16 cellular contexts compared by ENCODE assay signal in the genomic region with DNA sequence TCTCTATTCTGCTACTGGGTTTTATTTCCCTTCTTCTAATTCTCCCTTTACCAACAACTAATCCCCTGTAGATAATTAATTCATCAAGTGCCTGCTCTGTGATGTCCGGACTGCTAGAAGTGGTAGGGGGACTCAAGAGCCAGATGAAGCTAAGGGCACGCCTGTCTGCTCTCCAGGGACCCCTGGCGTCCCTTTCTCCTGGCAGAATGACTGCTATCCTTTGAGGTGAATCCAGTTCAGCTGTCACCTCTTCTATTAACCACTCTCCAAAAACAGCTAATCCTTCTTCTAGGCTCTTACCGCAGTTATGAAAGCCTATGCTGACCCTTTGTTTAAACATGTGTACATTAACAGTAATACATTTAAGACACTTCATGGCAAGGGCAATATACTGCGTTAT. TPM values are rescaled to one million over a fixed set of nuclear protein-coding genes. Genes with fewer than 3 reads are reported as not detected.
DNase-seq lines count a peak whose midpoint lies in the region; ATAC-seq, FAIRE-seq and TF ChIP-seq lines count a peak whose summit lies in the region.
"Had no signal": no experiment of that assay in that cellular context is flagged by ENCODE, and none has a peak within 500 bp of the region (broad histone marks: within the 10 kb centered on the region; RNA-seq: fewer than 3 reads in every experiment).

No MANE protein-coding gene starts in this region.

- peak in 1 of 2 experiments; percentile 9; a peak in 1 of 6 replicates for ATAC-seq in A549
- ATAC-seq in HCT116 = no peak

- no peaks in the 10 kb centered on the region for H3K36me3 ChIP-seq in HCT116 (ENCODE audit: control insufficient read depth in 1 of 2, insufficient read depth in 2 of 2, low read length in 2 of 2)
- H3K36me3 ChIP-seq: neutrophil, upper lobe of right lung had no signal

- no TSS peak for BruUV-seq in HCT116 (replicated peaks; lab: Mats Ljungman, UMichigan)

- no peak for TF ChIP-seq CTCF in A549 (IDR thresholded peaks at IDR 0.05)
- no peak for TF ChIP-seq CTCF in HCT116 (IDR thresholded peaks at IDR 0.05 in 2 of 3, conservative IDR thresholded peaks at IDR 0.05 in 1 of 3; ENCODE audit: borderline replicate concordance in 1 of 3, insufficient read depth in 1 of 3, low read depth in 2 of 3, low read length in 2 of 3)
- no peak for TF ChIP-seq CTCF in GM10266 (IDR thresholded peaks at IDR 0.05; ENCODE audit: control insufficient read depth, insufficient read depth, low read depth, missing control alignments)
- no peak for TF ChIP-seq CTCF in CD14-positive monocyte (IDR thresholded peaks at IDR 0.05)

- no peak for TF ChIP-seq POLR2A in A549 (IDR thresholded peaks at IDR 0.05; ENCODE audit: low read length)
- TF ChIP-seq POLR2A in HCT116 (IDR thresholded peaks at IDR 0.05; ENCODE audit: borderline replicate concordance, extremely low read depth, insufficient read depth, insufficient read length) = no peak

- RAD21 ChIA-PET in HCT116 (lab: Charles Lee; ENCODE audit: low non-redundant PET in 1 of 2, low total read pairs in 2 of 2, uncharacterized antibody in 2 of 2, unreplicated experiment in 2 of 2) = interaction anchor here in 1 of 2 experiments (1.0 kb wide), 1 partner anchor 51 kb away, joined by 3 read pairs; no protein-coding TSS in a partner anchor

- in situ Hi-C loops in SK-MEL-5 (cut with HindIII; ENCODE audit: low pct_unique_long_range_greater_than_20kb, low sequenced_read_pairs) = no loop called here

- WGBS in A549 (ENCODE audit: missing lambda C conversion rate) = 6% methylated on average over 5 of the region's 5 CpGs

- no peak overlapping the region for H2AFZ ChIP-seq in HCT116 (ENCODE audit: low read depth, low read length, poor library complexity, severe bottlenecking)

- H3K4me2 ChIP-seq in A549 = peak overlapping the region; percentile 100
- peak overlapping the region; percentile 79 for H3K4me2 ChIP-seq in HCT116 (ENCODE audit: low read length)

- TF ChIP-seq EP300 in A549 (IDR thresholded peaks at IDR 0.05) = no peak

- DNase-seq in A549 (ENCODE audit: low read depth in 1 of 2, low spot score in 1 of 2) (peak in 1 of 2 experiments; percentile 11), HCT116 (ENCODE audit: low read depth, low spot score) (no peak), SK-MEL-5 (ENCODE audit: low read depth, low spot score) (peak; percentile 33), iPS-NIHi7 (ENCODE audit: extremely low spot score) (peak; percentile 70), GM10266 (ENCODE audit: extremely low spot score) (no peak), CD14-positive monocyte (ENCODE audit: low spot score) (no peak), HPDE6-E6E7 (ENCODE audit: extremely low spot score) (no peak)
- no peak for DNase-seq in stimulated activated CD4-positive, alpha-beta T cell treated with anti-CD3 and anti-CD28 coated beads, Interleukin-2, amount 100 ng/mL, for 24 hours
- DNase-seq: activated CD4-positive, alpha-beta memory T cell treated with anti-CD3 and anti-CD28 coated beads, Interleukin-2, amount 10 ng/mL, durations not matched to agents 7 days and 5 days; activated naive CD4-positive, alpha-beta T cell; central memory CD4-positive, alpha-beta T cell; OCI-M1; upper lobe of right lung had no signal

- peak overlapping the region; percentile 85; the same call in 2 of the 3 replicates for H3K4me3 ChIP-seq in A549
- no peak overlapping the region for H3K4me3 ChIP-seq in HCT116 (replicated peaks in 1 of 2; ENCODE audit: low read depth in 1 of 2, low read length in 2 of 2)

- POLR2A ChIA-PET in A549 (lab: Yijun Ruan, JAX) = no interaction called here
- POLR2A ChIA-PET in HCT116 (lab: Charles Lee) = interaction anchor here (1.2 kb wide), 1 partner anchor 14 kb away, joined by 4 read pairs; no protein-coding TSS in a partner anchor

- H3K4me3 Mint-ChIP-seq in CD14-positive monocyte = peak overlapping the region in 1 of 2 donors; percentile 72
- H3K4me3 Mint-ChIP-seq: activated CD4-positive, alpha-beta memory T cell treated with anti-CD3 and anti-CD28 coated beads, Interleukin-2, amount 10 ng/mL, durations not matched to agents 7 days and 5 days; T-helper 1 cell treated with Interleukin-12 subunit alpha and Interleukin-12 subunit beta and Interleukin-4 antibody, amounts not matched to agents 30 μg/mL and 1 μg/mL, for 36 hours had no signal

- peaks cover 11% of the 10 kb centered on the region for H3K4me1 Mint-ChIP-seq in CD14-positive monocyte

- TF ChIP-seq RAD21 in A549 (conservative IDR thresholded peaks at IDR 0.05 in 1 of 2, IDR thresholded peaks at IDR 0.05 in 1 of 2) = no peak
- TF ChIP-seq RAD21 in HCT116 (IDR thresholded peaks at IDR 0.05; ENCODE audit: low read depth) = no peak

- FAIRE-seq in A549 (lab: Jason Lieb, UNC) = no peak
- FAIRE-seq: G401.6 had no signal

- H3K9me3 ChIP-seq in A549 (no peaks in the 10 kb centered on the region), HCT116 (ENCODE audit: control insufficient read depth in 1 of 2, insufficient read depth in 1 of 2, low read depth in 1 of 2, low read length in 2 of 2) (no peaks in the 10 kb centered on the region)
- H3K9me3 ChIP-seq: neutrophil, upper lobe of right lung had no signal

- intact Hi-C loops in HCT116 (cut with micrococcal nuclease) (no loop called here), CD14-positive monocyte (cut with micrococcal nuclease) (no loop called here)

- H3K79me2 ChIP-seq in HCT116 (ENCODE audit: insufficient read depth, low read length) = no peaks in the 10 kb centered on the region

- no peaks in the 10 kb centered on the region for H3K36me3 Mint-ChIP-seq in CD14-positive monocyte

- no peak overlapping the region for H3K9ac ChIP-seq in HCT116 (ENCODE audit: low read length)

- CTCF ChIA-PET in A549 (lab: Yijun Ruan, JAX) (interaction anchor here (0.8 to 2.7 kb wide), 17 partner anchors 9 to 142 kb away, joined by 3 to 32 read pairs (median 6); no protein-coding TSS in a partner anchor), HCT116 (lab: Charles Lee) (interaction anchor here (1.0 to 2.3 kb wide), 4 partner anchors 9 to 161 kb away, joined by 4 to 9 read pairs (median 6); no protein-coding TSS in a partner anchor)

- H3K27ac ChIP-seq in A549 (no peak overlapping the region), HCT116 (ENCODE audit: low read depth, low read length) (no peak overlapping the region)
- H3K27ac ChIP-seq: neutrophil, upper lobe of right lung had no signal

- H4K20me1 ChIP-seq in HCT116 (ENCODE audit: insufficient read depth) = no peaks in the 10 kb centered on the region

- H3K27me3 Mint-ChIP-seq in CD14-positive monocyte (ENCODE audit: low read depth in 3 of 3) = peaks cover 47 to 62% (median 48%) of the 10 kb centered on the region in 3 donors

- no peaks in the 10 kb centered on the region for H3K27me3 ChIP-seq in HCT116 (ENCODE audit: insufficient read depth, low read length)

- no peaks in the 10 kb centered on the region for H3K9me2 ChIP-seq in HCT116 (ENCODE audit: insufficient read depth)

- H3K4me1 ChIP-seq in A549 (peaks cover 9% of the 10 kb centered on the region; the same call in 1 of the 3 replicates), HCT116 (ENCODE audit: control insufficient read depth in 1 of 2, insufficient read depth in 2 of 2, low read length in 2 of 2) (peaks cover 13 to 20% of the 10 kb centered on the region in 2 experiments)

- H3K9me3 Mint-ChIP-seq in CD14-positive monocyte = peaks cover 0 to 8% (median 2%) of the 10 kb centered on the region in 7 donors
- H3K9me3 Mint-ChIP-seq: activated CD4-positive, alpha-beta memory T cell treated with anti-CD3 and anti-CD28 coated beads, Interleukin-2, amount 10 ng/mL, durations not matched to agents 7 days and 5 days; T-helper 1 cell treated with Interleukin-12 subunit alpha and Interleukin-12 subunit beta and Interleukin-4 antibody, amounts not matched to agents 30 μg/mL and 1 μg/mL, for 36 hours had no signal

- no peak overlapping the region for H3K27ac Mint-ChIP-seq in CD14-positive monocyte
- H3K27ac Mint-ChIP-seq: activated CD4-positive, alpha-beta memory T cell treated with anti-CD3 and anti-CD28 coated beads, Interleukin-2, amount 10 ng/mL, durations not matched to agents 7 days and 5 days; T-helper 1 cell treated with Interleukin-12 subunit alpha and Interleukin-12 subunit beta and Interleukin-4 antibody, amounts not matched to agents 30 μg/mL and 1 μg/mL, for 36 hours had no signal

TF ChIP-seq in A549, 52 proteins besides CTCF, POLR2A, EP300 and RAD21:
- TF ChIP-seq HEYL (CRISPR knock-in tag; IDR thresholded peaks at IDR 0.05) = no peak
TF ChIP-seq in A549: peak in this region for 0.

TF ChIP-seq in HCT116, 20 proteins besides CTCF, POLR2A, EP300 and RAD21 (continues in another document):
- TF ChIP-seq SP1 (IDR thresholded peaks at IDR 0.05; ENCODE audit: low read depth) = no peak
- TF ChIP-seq, protein P1, sequence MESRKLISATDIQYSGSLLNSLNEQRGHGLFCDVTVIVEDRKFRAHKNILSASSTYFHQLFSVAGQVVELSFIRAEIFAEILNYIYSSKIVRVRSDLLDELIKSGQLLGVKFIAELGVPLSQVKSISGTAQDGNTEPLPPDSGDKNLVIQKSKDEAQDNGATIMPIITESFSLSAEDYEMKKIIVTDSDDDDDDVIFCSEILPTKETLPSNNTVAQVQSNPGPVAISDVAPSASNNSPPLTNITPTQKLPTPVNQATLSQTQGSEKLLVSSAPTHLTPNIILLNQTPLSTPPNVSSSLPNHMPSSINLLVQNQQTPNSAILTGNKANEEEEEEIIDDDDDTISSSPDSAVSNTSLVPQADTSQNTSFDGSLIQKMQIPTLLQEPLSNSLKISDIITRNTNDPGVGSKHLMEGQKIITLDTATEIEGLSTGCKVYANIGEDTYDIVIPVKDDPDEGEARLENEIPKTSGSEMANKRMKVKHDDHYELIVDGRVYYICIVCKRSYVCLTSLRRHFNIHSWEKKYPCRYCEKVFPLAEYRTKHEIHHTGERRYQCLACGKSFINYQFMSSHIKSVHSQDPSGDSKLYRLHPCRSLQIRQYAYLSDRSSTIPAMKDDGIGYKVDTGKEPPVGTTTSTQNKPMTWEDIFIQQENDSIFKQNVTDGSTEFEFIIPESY (IDR thresholded peaks at IDR 0.05; ENCODE audit: extremely low read depth, insufficient replicate concordance, low read length) = no peak
- TF ChIP-seq, protein P2, sequence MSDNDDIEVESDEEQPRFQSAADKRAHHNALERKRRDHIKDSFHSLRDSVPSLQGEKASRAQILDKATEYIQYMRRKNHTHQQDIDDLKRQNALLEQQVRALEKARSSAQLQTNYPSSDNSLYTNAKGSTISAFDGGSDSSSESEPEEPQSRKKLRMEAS (IDR thresholded peaks at IDR 0.05) = no peak
- no peak for TF ChIP-seq ZNF274 (IDR thresholded peaks at IDR 0.05; ENCODE audit: low read depth, low read length)

RNA-seq across cellular contexts. Expression of a gene that starts 1.4 kb away (rescaled TPM):
- polyA plus RNA-seq in A549 (2011; rRNA removed) (1.4 and 1.8 TPM in 2 replicates), A549 (2017; fragmentation: RNase III; extraction: RNeasy Plus Mini Kit Qiagen cat#74134 plus additional on column Dnase treatment) (1.3 to 1.5 TPM (median 1.3 TPM) in 3 replicates), CD14-positive monocyte (1 to 10 TPM; 1.2 to 2.6 TPM)
- polyA plus RNA-seq in A549 (2012; cell fraction: cytosol; rRNA removed) = 2.4 and 3.7 TPM in 2 replicates
- 11.7 and 11.9 TPM in 2 replicates for polyA plus RNA-seq in A549 (2012; cell fraction: nucleus; rRNA removed)
- 5.2 and 5.7 TPM in 2 replicates for polyA minus RNA-seq in A549 (2011; rRNA and poly(A)+ RNA removed)
- 6.8 TPM for total RNA-seq in HCT116 (2021; ENCODE audit: unreplicated experiment)
- polyA plus RNA-seq in HCT116 (2012) = 3.3 and 5.1 TPM in 2 replicates
- 10.0 and 10.3 TPM in 2 replicates for total RNA-seq in SK-MEL-5 (2014; rRNA removed; shearing (Covaris generic))
- polyA plus RNA-seq in SK-MEL-5 (2015; cell fraction: cytosol; rRNA removed) = 13.7 and 18.9 TPM in 2 replicates
- polyA plus RNA-seq in SK-MEL-5 (2015; cell fraction: nucleus; rRNA removed) = 10.7 and 25.7 TPM in 2 replicates
- total RNA-seq: activated CD4-positive, alpha-beta memory T cell treated with anti-CD3 and anti-CD28 coated beads, Interleukin-2, amount 10 ng/mL, durations not matched to agents 7 days and 5 days had no signal

Comparison
In these comparisons a context has a peak if more than half of its experiments do, and no peak if none do; other contexts are left out.
1. DNase-seq: peak in SK-MEL-5 (single experiment) and iPS-NIHi7 (single experiment); none in HCT116 (single experiment), GM10266 (single experiment), CD14-positive monocyte (single experiment), stimulated activated CD4-positive, alpha-beta T cell treated with anti-CD3 and anti-CD28 coated beads, Interleukin-2, amount 100 ng/mL, for 24 hours (0 of 2) and HPDE6-E6E7 (single experiment).